ENCODE assay signal across 24 cellular contexts in genomic region chr3:127691974-127692373, GRCh38.
"Had no signal": no experiment of that assay in that cellular context is flagged by ENCODE, and none has a peak within 500 bp of the region (broad histone marks: within the 10 kb centered on the region; RNA-seq: fewer than 3 reads in every experiment).

No MANE protein-coding gene starts in this region.

- H3K4me1 Mint-ChIP-seq: activated naive CD8-positive, alpha-beta T cell treated with anti-CD3 and anti-CD28 coated beads, Interleukin-2, amount 10 ng/mL, durations not matched to agents 7 days and 5 days; stimulated activated naive CD8-positive, alpha-beta T cell treated with anti-CD3 and anti-CD28 coated beads, Interleukin-15, amount 100 ng/mL, for 72 hours had no signal

- H3K9me3 Mint-ChIP-seq: activated CD8-positive, alpha-beta T cell treated with anti-CD3 and anti-CD28 coated beads for 36 hours; activated naive CD8-positive, alpha-beta T cell treated with anti-CD3 and anti-CD28 coated beads, Interleukin-2, amount 10 ng/mL, durations not matched to agents 7 days and 5 days; activated T-cell treated with anti-CD3 and anti-CD28 coated beads, Interleukin-2, amount 50 U/mL, for 24 hours; activated T-helper 2 cell treated with anti-CD3 and anti-CD28 coated beads, Interferon-gamma antibody, Interleukin-2, Interleukin-4, amounts not matched to agents 10 μg/mL and 5 μg/mL and 100 μg/mL, durations not matched to agents 14 hours and 24 hours and 36 hours; naive B cell; neural crest cell; stimulated activated naive CD8-positive, alpha-beta T cell treated with anti-CD3 and anti-CD28 coated beads, Interleukin-15, amount 100 ng/mL, for 72 hours; T-cell; type B pancreatic cell had no signal

- H3K27me3 Mint-ChIP-seq: activated CD8-positive, alpha-beta T cell treated with anti-CD3 and anti-CD28 coated beads for 36 hours; activated naive CD8-positive, alpha-beta T cell treated with anti-CD3 and anti-CD28 coated beads, Interleukin-2, amount 10 ng/mL, durations not matched to agents 7 days and 5 days; activated T-cell treated with anti-CD3 and anti-CD28 coated beads, Interleukin-2, amount 50 U/mL, for 24 hours; stimulated activated naive CD8-positive, alpha-beta T cell treated with anti-CD3 and anti-CD28 coated beads, Interleukin-15, amount 100 ng/mL, for 72 hours; T-cell; type B pancreatic cell had no signal

- H3K27me3 ChIP-seq: brain microvascular endothelial cell, left lung, right lobe of liver, suprapubic skin had no signal

- DNase-seq: activated CD4-positive, alpha-beta T cell treated with anti-CD3 and anti-CD28 coated beads for 48 hours; activated CD4-positive, CD25-positive, alpha-beta regulatory T cell; activated CD8-positive, alpha-beta T cell treated with anti-CD3 and anti-CD28 coated beads for 36 hours; activated naive CD4-positive, alpha-beta T cell treated with Interleukin-2 at 50 U/mL for 16 hours; activated naive CD8-positive, alpha-beta T cell treated with anti-CD3 and anti-CD28 coated beads, Interleukin-2, amount 10 ng/mL, durations not matched to agents 7 days and 5 days; activated T-cell treated with anti-CD3 and anti-CD28 coated beads, Interleukin-2, amount 50 U/mL, for 24 hours; brain microvascular endothelial cell; cortex of kidney; hippocampal formation; naive B cell; small intestine; stimulated activated CD4-positive, alpha-beta T cell treated with anti-CD3 and anti-CD28 coated beads, Interleukin-15, amount 100 ng/mL, for 24 hours; stimulated activated CD4-positive, alpha-beta T cell treated with anti-CD3 and anti-CD28 coated beads, Interleukin-2, amount 100 ng/mL, for 48 hours; stimulated activated naive CD8-positive, alpha-beta T cell treated with anti-CD3 and anti-CD28 coated beads, Interleukin-15, amount 100 ng/mL, for 72 hours; T-cell had no signal

- H3K27ac Mint-ChIP-seq: activated CD8-positive, alpha-beta T cell treated with anti-CD3 and anti-CD28 coated beads for 36 hours; activated naive CD8-positive, alpha-beta T cell treated with anti-CD3 and anti-CD28 coated beads, Interleukin-2, amount 10 ng/mL, durations not matched to agents 7 days and 5 days; activated T-cell treated with anti-CD3 and anti-CD28 coated beads, Interleukin-2, amount 50 U/mL, for 24 hours; activated T-helper 2 cell treated with anti-CD3 and anti-CD28 coated beads, Interferon-gamma antibody, Interleukin-2, Interleukin-4, amounts not matched to agents 10 μg/mL and 5 μg/mL and 100 μg/mL, durations not matched to agents 14 hours and 24 hours and 36 hours; progenitor cell of endocrine pancreas; stimulated activated naive CD8-positive, alpha-beta T cell treated with anti-CD3 and anti-CD28 coated beads, Interleukin-15, amount 100 ng/mL, for 72 hours; T-cell; type B pancreatic cell had no signal

- H3K36me3 ChIP-seq: brain microvascular endothelial cell had no signal

- H3K4me3 Mint-ChIP-seq: activated CD8-positive, alpha-beta T cell treated with anti-CD3 and anti-CD28 coated beads for 36 hours; activated naive CD8-positive, alpha-beta T cell treated with anti-CD3 and anti-CD28 coated beads, Interleukin-2, amount 10 ng/mL, durations not matched to agents 7 days and 5 days; activated T-cell treated with anti-CD3 and anti-CD28 coated beads, Interleukin-2, amount 50 U/mL, for 24 hours; neural crest cell; stimulated activated naive CD8-positive, alpha-beta T cell treated with anti-CD3 and anti-CD28 coated beads, Interleukin-15, amount 100 ng/mL, for 72 hours; T-cell; type B pancreatic cell had no signal

- H3K4me3 ChIP-seq: left lung, mucosa of descending colon, right lobe of liver, suprapubic skin had no signal

- H3K9me3 ChIP-seq: left lung, mucosa of descending colon, right lobe of liver, suprapubic skin had no signal

- H3K36me3 Mint-ChIP-seq: activated naive CD8-positive, alpha-beta T cell treated with anti-CD3 and anti-CD28 coated beads, Interleukin-2, amount 10 ng/mL, durations not matched to agents 7 days and 5 days; naive B cell; T-cell; type B pancreatic cell had no signal

- H3K27ac ChIP-seq: brain microvascular endothelial cell, left lung, right lobe of liver, suprapubic skin had no signal

- ATAC-seq: activated CD8-positive, alpha-beta T cell treated with anti-CD3 and anti-CD28 coated beads for 36 hours; esophagus mucosa; left lung; mucosa of descending colon; right lobe of liver; stimulated activated naive CD8-positive, alpha-beta T cell treated with anti-CD3 and anti-CD28 coated beads, Interleukin-15, amount 100 ng/mL, for 72 hours; T-cell had no signal
